28 cellular contexts compared by ENCODE assay signal in the genomic region with DNA sequence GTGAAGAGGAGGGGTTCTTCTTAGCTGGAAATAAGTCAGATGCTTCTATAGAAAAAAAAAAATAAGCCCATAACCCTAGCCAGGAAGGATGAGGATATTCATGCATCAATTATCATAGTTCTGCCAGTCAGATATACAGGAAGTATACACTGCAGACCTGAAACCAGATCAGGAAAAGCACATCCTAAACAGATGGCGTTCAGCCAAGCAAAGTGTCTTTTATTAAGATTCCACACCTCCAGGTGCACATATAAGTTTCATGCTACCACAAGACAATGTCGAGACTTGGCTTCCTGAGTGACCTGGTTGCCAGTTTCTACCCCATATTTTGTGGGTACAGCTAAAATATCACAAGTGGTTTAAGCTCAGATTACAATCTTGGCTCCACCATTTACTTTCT.
DNase-seq lines count a peak whose midpoint lies in the region; ATAC-seq, FAIRE-seq and TF ChIP-seq lines count a peak whose summit lies in the region.
"Had no signal": no experiment of that assay in that cellular context is flagged by ENCODE, and none has a peak within 500 bp of the region (broad histone marks: within the 10 kb centered on the region; RNA-seq: fewer than 3 reads in every experiment).

No MANE protein-coding gene starts in this region.

- H3K79me2 ChIP-seq in GM12878 (ENCODE audit: control insufficient read depth, insufficient read depth, low read length), result no peaks in the 10 kb centered on the region
- H3K79me2 ChIP-seq: parathyroid adenoma had no signal

- in situ Hi-C loops in GM12878 (cut with MboI), result no loop called here

- H4K20me1 ChIP-seq in GM12878 (ENCODE audit: control insufficient read depth, insufficient read depth), result no peaks in the 10 kb centered on the region

- SMC1A ChIA-PET in GM12878 (lab: Charles Lee; ENCODE audit: uncharacterized antibody, unreplicated experiment), result interaction anchor here (1.1 to 1.5 kb wide), 2 partner anchors 82 to 90 kb away, joined by 3 to 4 read pairs; no protein-coding TSS in a partner anchor

- peak; percentile 71 for FAIRE-seq in GM18507 (lab: Jason Lieb, UNC)
- no peak for FAIRE-seq in GM12878 (lab: Jason Lieb, UNC)
- FAIRE-seq: bronchial epithelial cell, keratinocyte had no signal

- POLR2A ChIA-PET in GM12878 (lab: Charles Lee), result no interaction called here

- no peak overlapping the region for H3K27ac ChIP-seq in GM12878 (ENCODE audit: control insufficient read depth, insufficient read depth)
- H3K27ac ChIP-seq: GM23248, heart left ventricle, left ventricle myocardium inferior, parathyroid adenoma, skin epidermis, WERI-Rb-1 had no signal

- DNase-seq in GM18507 (ENCODE audit: extremely low spot score, insufficient read length, low read depth), result no peak
- peak; percentile 20 for DNase-seq in GM12878 (ENCODE audit: low read depth, low spot score)
- DNase-seq in activated CD4-positive, alpha-beta T cell treated with anti-CD3 and anti-CD28 coated beads, Interleukin-2, amount 50 U/mL, for 4 hours, result no peak
- no peak for DNase-seq in DMS79 (lab: John Stamatoyannopoulos, UW)
- DNase-seq: activated CD4-positive, alpha-beta T cell treated with anti-CD3 and anti-CD28 coated beads for 4 hours; activated CD8-positive, alpha-beta memory T cell treated with anti-CD3 and anti-CD28 coated beads for 24 hours; activated T-cell treated with anti-CD3 and anti-CD28 coated beads for 4 hours; foreskin melanocyte; GM23248; heart left ventricle; KG1; left ventricle myocardium inferior; mesendoderm; NCI-H1694; NCI-H510A; retina; stimulated activated naive B cell treated with anti-CD40 and anti-IgM and Interleukin-4, amounts not matched to agents 10 μg/mL and 1 μg/mL and 100 μg/mL, for 72 hours; substantia nigra; T-cell; WERI-Rb-1 had no signal

- no peaks in the 10 kb centered on the region for H3K9me3 ChIP-seq in GM12878 (replicated peaks; ENCODE audit: control insufficient read depth, insufficient read depth, low read length)
- H3K9me3 ChIP-seq: heart left ventricle, left ventricle myocardium inferior had no signal

- no peak for TF ChIP-seq EP300 in GM12878 (IDR thresholded peaks at IDR 0.05; ENCODE audit: borderline replicate concordance in 1 of 2, control insufficient read depth in 1 of 2, low read depth in 2 of 2, low read length in 2 of 2)

- no peaks in the 10 kb centered on the region for H3K27me3 ChIP-seq in GM12878 (replicated peaks in 1 of 2; ENCODE audit: control insufficient read depth in 2 of 2, insufficient read depth in 2 of 2, low read length in 1 of 2)
- H3K27me3 ChIP-seq: heart left ventricle had no signal

- TF ChIP-seq POLR2A in GM12878 (IDR thresholded peaks at IDR 0.05; ENCODE audit: low read depth, low read length), result no peak

- no TSS peak for BruUV-seq in GM12878 (replicated peaks; lab: Mats Ljungman, UMichigan)

- 2% methylated on average over 2 of the region's 2 CpGs for WGBS in GM12878 (ENCODE audit: insufficient coverage, insufficient replicate concordance, low lambda C conversion rate, missing lambda C conversion rate)

- RAD21 ChIA-PET in GM12878 (lab: Charles Lee; ENCODE audit: unreplicated experiment), result no interaction called here

- ATAC-seq in GM21737 (IDR thresholded peaks at IDR 0.05; ENCODE audit: unreplicated experiment) (peak; percentile 69), HG03432 (IDR thresholded peaks at IDR 0.05; ENCODE audit: unreplicated experiment) (peak; percentile 69), GM12878 (peak; percentile 27; the same call in 2 of the 3 replicates), HG02610 (IDR thresholded peaks at IDR 0.05; ENCODE audit: unreplicated experiment) (no peak)
- ATAC-seq: activated naive CD4-positive, alpha-beta T cell treated with anti-CD3 and anti-CD28 coated beads, Interleukin-2, amount 50 U/mL, for 72 hours; heart left ventricle; stimulated activated naive B cell treated with anti-CD40 and anti-IgM and Interleukin-4, amounts not matched to agents 10 μg/mL and 1 μg/mL and 100 μg/mL, for 72 hours; T-cell had no signal

- CTCF ChIA-PET in GM12878 (lab: Yijun Ruan, JAX), result interaction anchor here (0.8 to 1.5 kb wide), 5 partner anchors 11 to 97 kb away, joined by 3 to 6 read pairs (median 3); no protein-coding TSS in a partner anchor

- intact Hi-C loops in GM12878 (cut with micrococcal nuclease; ENCODE audit: unreplicated experiment), result no loop called here

- TF ChIP-seq RAD21 in GM12878 (IDR thresholded peaks at IDR 0.05; ENCODE audit: insufficient read depth, low read depth, low read length), result no peak

- H3K9ac ChIP-seq in GM12878 (ENCODE audit: control insufficient read depth, insufficient read depth, low read length), result no peak overlapping the region
- H3K9ac ChIP-seq: GM23248, parathyroid adenoma had no signal

- H3K4me1 ChIP-seq in GM12878 (ENCODE audit: control insufficient read depth, insufficient read depth, low read length), result no peaks in the 10 kb centered on the region
- H3K4me1 ChIP-seq: heart left ventricle, left ventricle myocardium inferior, parathyroid adenoma had no signal

- no peak overlapping the region for H3K4me3 ChIP-seq in GM12878
- H3K4me3 ChIP-seq: GM23248, heart left ventricle, left ventricle myocardium inferior, skin epidermis had no signal

- TF ChIP-seq CTCF in GM12878 (IDR thresholded peaks at IDR 0.05 in 2 of 3, conservative IDR thresholded peaks at IDR 0.05 in 1 of 3; ENCODE audit: control insufficient read depth in 2 of 3, extremely low read depth in 1 of 3, insufficient read depth in 1 of 3, low read depth in 3 of 3, low read length in 3 of 3), result no peak

- no peak overlapping the region for H2AFZ ChIP-seq in GM12878 (ENCODE audit: control insufficient read depth, low read depth, low read length)
- H2AFZ ChIP-seq: GM23248, parathyroid adenoma had no signal

- no peak overlapping the region for H3K4me2 ChIP-seq in GM12878 (ENCODE audit: control insufficient read depth, insufficient read depth)

- H3K36me3 ChIP-seq in GM12878 (ENCODE audit: control insufficient read depth in 2 of 2, insufficient read depth in 2 of 2, low read length in 1 of 2), result no peaks in the 10 kb centered on the region
- H3K36me3 ChIP-seq: heart left ventricle, left ventricle myocardium inferior, WERI-Rb-1 had no signal

TF ChIP-seq in GM12878, 131 proteins besides CTCF, POLR2A, EP300 and RAD21 (continues in another document):
- TF ChIP-seq KLF5 (IDR thresholded peaks at IDR 0.05; ENCODE audit: partially characterized antibody), result no peak
- no peak for TF ChIP-seq SPI1 (IDR thresholded peaks at IDR 0.05; ENCODE audit: borderline replicate concordance, insufficient read depth, low read depth, low read length)
- TF ChIP-seq, protein P1, sequence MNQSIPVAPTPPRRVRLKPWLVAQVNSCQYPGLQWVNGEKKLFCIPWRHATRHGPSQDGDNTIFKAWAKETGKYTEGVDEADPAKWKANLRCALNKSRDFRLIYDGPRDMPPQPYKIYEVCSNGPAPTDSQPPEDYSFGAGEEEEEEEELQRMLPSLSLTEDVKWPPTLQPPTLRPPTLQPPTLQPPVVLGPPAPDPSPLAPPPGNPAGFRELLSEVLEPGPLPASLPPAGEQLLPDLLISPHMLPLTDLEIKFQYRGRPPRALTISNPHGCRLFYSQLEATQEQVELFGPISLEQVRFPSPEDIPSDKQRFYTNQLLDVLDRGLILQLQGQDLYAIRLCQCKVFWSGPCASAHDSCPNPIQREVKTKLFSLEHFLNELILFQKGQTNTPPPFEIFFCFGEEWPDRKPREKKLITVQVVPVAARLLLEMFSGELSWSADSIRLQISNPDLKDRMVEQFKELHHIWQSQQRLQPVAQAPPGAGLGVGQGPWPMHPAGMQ (IDR thresholded peaks at IDR 0.05; ENCODE audit: borderline replicate concordance), result no peak
- TF ChIP-seq SUPT20H (IDR thresholded peaks at IDR 0.05; ENCODE audit: borderline replicate concordance, control insufficient read depth, low read depth, low read length), result no peak
- TF ChIP-seq NFIC (IDR thresholded peaks at IDR 0.05; ENCODE audit: low read depth, low read length), result no peak
- TF ChIP-seq ZSCAN29 (IDR thresholded peaks at IDR 0.05), result no peak
- TF ChIP-seq, protein P2, sequence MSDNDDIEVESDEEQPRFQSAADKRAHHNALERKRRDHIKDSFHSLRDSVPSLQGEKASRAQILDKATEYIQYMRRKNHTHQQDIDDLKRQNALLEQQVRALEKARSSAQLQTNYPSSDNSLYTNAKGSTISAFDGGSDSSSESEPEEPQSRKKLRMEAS (IDR thresholded peaks at IDR 0.05; ENCODE audit: low read depth, low read length), result no peak
- TF ChIP-seq NFYA (IDR thresholded peaks at IDR 0.05; ENCODE audit: borderline replicate concordance, low read depth, low read length), result no peak
- TF ChIP-seq, protein P3, sequence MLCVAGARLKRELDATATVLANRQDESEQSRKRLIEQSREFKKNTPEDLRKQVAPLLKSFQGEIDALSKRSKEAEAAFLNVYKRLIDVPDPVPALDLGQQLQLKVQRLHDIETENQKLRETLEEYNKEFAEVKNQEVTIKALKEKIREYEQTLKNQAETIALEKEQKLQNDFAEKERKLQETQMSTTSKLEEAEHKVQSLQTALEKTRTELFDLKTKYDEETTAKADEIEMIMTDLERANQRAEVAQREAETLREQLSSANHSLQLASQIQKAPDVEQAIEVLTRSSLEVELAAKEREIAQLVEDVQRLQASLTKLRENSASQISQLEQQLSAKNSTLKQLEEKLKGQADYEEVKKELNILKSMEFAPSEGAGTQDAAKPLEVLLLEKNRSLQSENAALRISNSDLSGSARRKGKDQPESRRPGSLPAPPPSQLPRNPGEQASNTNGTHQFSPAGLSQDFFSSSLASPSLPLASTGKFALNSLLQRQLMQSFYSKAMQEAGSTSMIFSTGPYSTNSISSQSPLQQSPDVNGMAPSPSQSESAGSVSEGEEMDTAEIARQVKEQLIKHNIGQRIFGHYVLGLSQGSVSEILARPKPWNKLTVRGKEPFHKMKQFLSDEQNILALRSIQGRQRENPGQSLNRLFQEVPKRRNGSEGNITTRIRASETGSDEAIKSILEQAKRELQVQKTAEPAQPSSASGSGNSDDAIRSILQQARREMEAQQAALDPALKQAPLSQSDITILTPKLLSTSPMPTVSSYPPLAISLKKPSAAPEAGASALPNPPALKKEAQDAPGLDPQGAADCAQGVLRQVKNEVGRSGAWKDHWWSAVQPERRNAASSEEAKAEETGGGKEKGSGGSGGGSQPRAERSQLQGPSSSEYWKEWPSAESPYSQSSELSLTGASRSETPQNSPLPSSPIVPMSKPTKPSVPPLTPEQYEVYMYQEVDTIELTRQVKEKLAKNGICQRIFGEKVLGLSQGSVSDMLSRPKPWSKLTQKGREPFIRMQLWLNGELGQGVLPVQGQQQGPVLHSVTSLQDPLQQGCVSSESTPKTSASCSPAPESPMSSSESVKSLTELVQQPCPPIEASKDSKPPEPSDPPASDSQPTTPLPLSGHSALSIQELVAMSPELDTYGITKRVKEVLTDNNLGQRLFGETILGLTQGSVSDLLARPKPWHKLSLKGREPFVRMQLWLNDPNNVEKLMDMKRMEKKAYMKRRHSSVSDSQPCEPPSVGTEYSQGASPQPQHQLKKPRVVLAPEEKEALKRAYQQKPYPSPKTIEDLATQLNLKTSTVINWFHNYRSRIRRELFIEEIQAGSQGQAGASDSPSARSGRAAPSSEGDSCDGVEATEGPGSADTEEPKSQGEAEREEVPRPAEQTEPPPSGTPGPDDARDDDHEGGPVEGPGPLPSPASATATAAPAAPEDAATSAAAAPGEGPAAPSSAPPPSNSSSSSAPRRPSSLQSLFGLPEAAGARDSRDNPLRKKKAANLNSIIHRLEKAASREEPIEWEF (IDR thresholded peaks at IDR 0.05; ENCODE audit: insufficient replicate concordance, low read depth, low read length), result no peak
